9 cellular contexts compared by ENCODE assay signal in the genomic region with DNA sequence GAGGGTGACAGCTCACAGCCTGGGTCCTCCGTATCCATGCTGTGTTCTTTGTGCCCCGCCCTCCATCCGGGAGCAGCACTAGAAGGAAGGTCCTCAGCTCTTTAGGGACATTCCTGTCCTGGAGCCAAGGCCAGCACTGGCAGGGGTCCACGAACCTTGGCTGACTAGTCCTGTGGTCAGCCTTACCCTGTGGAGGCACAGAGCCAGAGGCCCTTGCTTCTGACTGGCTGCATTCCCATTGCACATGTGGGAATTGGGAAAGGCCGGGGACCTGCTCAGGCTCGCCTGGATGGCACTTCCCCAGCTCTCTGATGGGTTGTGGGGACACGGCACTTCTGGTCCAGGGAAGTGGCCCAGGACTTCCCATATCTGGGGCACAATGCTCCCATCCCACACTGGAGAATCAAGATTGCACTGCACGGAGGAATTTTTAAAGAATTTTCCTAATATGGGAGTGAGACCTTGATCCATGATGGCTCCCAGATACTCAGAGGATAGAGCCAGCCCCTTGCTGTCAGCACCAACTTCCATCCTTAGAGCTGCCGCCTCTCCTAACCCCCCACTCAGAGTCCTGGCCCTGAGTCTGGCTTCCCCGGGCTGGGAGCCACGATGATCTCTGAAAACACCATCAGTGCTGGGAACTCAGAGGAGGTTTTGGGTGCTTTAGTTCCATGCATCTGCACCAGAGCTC. TPM values are rescaled to one million over a fixed set of nuclear protein-coding genes. Genes with fewer than 3 reads are reported as not detected.
A peak's percentile ranks its signal among the peaks of the same experiment; 100 is the strongest.
DNase-seq lines count a peak whose midpoint lies in the region; ATAC-seq and TF ChIP-seq lines count a peak whose summit lies in the region.
"Had no signal": no experiment of that assay in that cellular context is flagged by ENCODE, and none has a peak within 500 bp of the region (broad histone marks: within the 10 kb centered on the region; RNA-seq: fewer than 3 reads in every experiment).

No MANE protein-coding gene starts in this region.

- H3K9me3 ChIP-seq in PC-3 (ENCODE audit: low read length) (no peaks in the 10 kb centered on the region), neuronal stem cell (replicated peaks in 1 of 2; ENCODE audit: control insufficient read depth in 2 of 2, insufficient read depth in 1 of 2, low read depth in 1 of 2, low read length in 2 of 2) (no peaks in the 10 kb centered on the region)

- DNase-seq in ACHN (peak; percentile 44), PC-3 (peak; percentile 95), fibroblast of peridontal ligament (ENCODE audit: extremely low read depth) (peak; percentile 92), neuronal stem cell (ENCODE audit: low spot score) (no peak), NCI-H1930 (lab: John Stamatoyannopoulos, UW) (no peak), HPDE6-E6E7 (ENCODE audit: extremely low spot score) (no peak)
- no peak for DNase-seq in naive thymus-derived CD8-positive, alpha-beta T cell
- DNase-seq: naive thymus-derived CD4-positive, alpha-beta T cell had no signal

- no TSS peak for BruUV-seq in PC-3 (replicated peaks; lab: Mats Ljungman, UMichigan)

- H4K20me1 ChIP-seq in PC-3 (ENCODE audit: low read length) = no peaks in the 10 kb centered on the region

- H2BK12ac ChIP-seq in neuronal stem cell (ENCODE audit: low read length) = no peak overlapping the region

- H3K14ac ChIP-seq in neuronal stem cell (ENCODE audit: low read length) = peak overlapping the region; percentile 42

- intact Hi-C loops in PC-3 (cut with micrococcal nuclease) = no loop called here

- no peak overlapping the region for H3K4me3 ChIP-seq in PC-3 (ENCODE audit: low read length)
- H3K4me3 ChIP-seq in neuronal stem cell (ENCODE audit: low read length in 2 of 2) = no peak overlapping the region

- no peak overlapping the region for H3K4me3 Mint-ChIP-seq in naive thymus-derived CD8-positive, alpha-beta T cell
- H3K4me3 Mint-ChIP-seq: naive thymus-derived CD4-positive, alpha-beta T cell had no signal

- POLR2A ChIA-PET in PC-3 (lab: Charles Lee; ENCODE audit: unreplicated experiment) = no interaction called here
- POLR2A ChIA-PET in naive thymus-derived CD8-positive, alpha-beta T cell (lab: Charles Lee) = interaction anchor here (0.6 kb wide), 1 partner anchor 325 kb away, joined by 3 read pairs; no protein-coding TSS in a partner anchor

- H3K9ac ChIP-seq in PC-3 (ENCODE audit: low read length) (no peak overlapping the region), neuronal stem cell (ENCODE audit: low read depth, low read length, poor library complexity) (no peak overlapping the region)

- no peaks in the 10 kb centered on the region for H3K9me2 ChIP-seq in PC-3 (replicated peaks; ENCODE audit: low read length)

- no CpG with 5 or more reads among the region's 11 CpGs for WGBS in neuronal stem cell (ENCODE audit: extremely low coverage in 2 of 2, insufficient read length in 2 of 2, insufficient replicate concordance in 1 of 2), 2 donors

- no peak overlapping the region for H2BK120ac ChIP-seq in neuronal stem cell (ENCODE audit: low read depth, low read length)

- H3K36me3 ChIP-seq in PC-3 (ENCODE audit: low read depth, low read length) (no peaks in the 10 kb centered on the region), neuronal stem cell (replicated peaks in 1 of 2; ENCODE audit: control insufficient read depth in 2 of 2, insufficient read depth in 2 of 2, low read length in 2 of 2) (no peaks in the 10 kb centered on the region)

- no peak overlapping the region for H2BK5ac ChIP-seq in neuronal stem cell (ENCODE audit: low read length)

- H3K9me3 Mint-ChIP-seq in naive thymus-derived CD8-positive, alpha-beta T cell = no peaks in the 10 kb centered on the region
- H3K9me3 Mint-ChIP-seq: naive thymus-derived CD4-positive, alpha-beta T cell had no signal

- H3K27me3 Mint-ChIP-seq in naive thymus-derived CD8-positive, alpha-beta T cell = peaks cover 0 to 7% (median 0%) of the 10 kb centered on the region in 5 donors

- peak overlapping the region; percentile 53 for H2AK5ac ChIP-seq in neuronal stem cell (ENCODE audit: low read depth, low read length)

- H3K4me1 ChIP-seq in PC-3 (ENCODE audit: insufficient read depth, low read length) (peaks cover 30% of the 10 kb centered on the region), neuronal stem cell (ENCODE audit: control insufficient read depth in 2 of 2, insufficient read depth in 1 of 2, low read depth in 1 of 2, low read length in 2 of 2) (peaks cover 4 to 5% of the 10 kb centered on the region in 2 donors)

- H3K4me1 Mint-ChIP-seq in naive thymus-derived CD8-positive, alpha-beta T cell = peaks cover 13 to 47% (median 23%) of the 10 kb centered on the region in 4 donors

- no peaks in the 10 kb centered on the region for H3F3A ChIP-seq in PC-3 (ENCODE audit: low read length, unreplicated experiment)

- CTCF ChIA-PET in PC-3 (lab: Charles Lee) = interaction anchor here (0.7 to 1.3 kb wide), 2 partner anchors 11 to 17 kb away, joined by 4 to 14 read pairs; no protein-coding TSS in a partner anchor

- H4K8ac ChIP-seq in neuronal stem cell (ENCODE audit: low read depth, low read length) = no peak overlapping the region

- in situ Hi-C loops in ACHN (cut with HindIII; ENCODE audit: low pct_ligation_motif_present, low pct_unique_long_range_greater_than_20kb, low sequenced_read_pairs) = no loop called here

- no peak overlapping the region for H3K18ac ChIP-seq in neuronal stem cell (ENCODE audit: low read length)

- H4K91ac ChIP-seq in neuronal stem cell (ENCODE audit: low read depth, low read length, poor library complexity) = no peak overlapping the region

- peak; percentile 83 for ATAC-seq in PC-3
- ATAC-seq in HG02870 (IDR thresholded peaks at IDR 0.05; ENCODE audit: unreplicated experiment) = no peak
- no peak for ATAC-seq in naive thymus-derived CD8-positive, alpha-beta T cell
- ATAC-seq: naive thymus-derived CD4-positive, alpha-beta T cell had no signal

- H3K4me2 ChIP-seq in PC-3 (ENCODE audit: low read length) (peak overlapping the region; percentile 51), neuronal stem cell (ENCODE audit: insufficient read depth, low read length, poor library complexity, severe bottlenecking) (no peak overlapping the region)

- TF ChIP-seq CTCF in PC-3 (conservative IDR thresholded peaks at IDR 0.05; ENCODE audit: low read depth, low read length) = no peak

- no peak overlapping the region for H3K27ac Mint-ChIP-seq in naive thymus-derived CD8-positive, alpha-beta T cell

- H3K4ac ChIP-seq in neuronal stem cell (ENCODE audit: low read length) = no peak overlapping the region

- no peaks in the 10 kb centered on the region for H3K79me2 ChIP-seq in PC-3 (ENCODE audit: low read length)

- H3K27me3 ChIP-seq in PC-3 (ENCODE audit: low read length) = no peaks in the 10 kb centered on the region
- peaks cover 0 to 19% (median 0%) of the 10 kb centered on the region in 3 experiments for H3K27me3 ChIP-seq in neuronal stem cell (ENCODE audit: control insufficient read depth in 3 of 3, insufficient read depth in 3 of 3, low read depth in 1 of 3, low read length in 3 of 3)

- no peak overlapping the region for H2BK15ac ChIP-seq in neuronal stem cell (ENCODE audit: low read length)

- H3K36me3 Mint-ChIP-seq in naive thymus-derived CD8-positive, alpha-beta T cell = peaks cover 0 to under 1% (median 0%) of the 10 kb centered on the region in 3 donors
- H3K36me3 Mint-ChIP-seq: naive thymus-derived CD4-positive, alpha-beta T cell had no signal

- no peak overlapping the region for H3K23ac ChIP-seq in neuronal stem cell (ENCODE audit: low read depth, low read length, poor library complexity)

- no peaks in the 10 kb centered on the region for H3K79me1 ChIP-seq in neuronal stem cell (ENCODE audit: low read depth, low read length)

- H2AFZ ChIP-seq in PC-3 (ENCODE audit: low read length) (peak overlapping the region; percentile 49; the same call in 1 of the 2 replicates), neuronal stem cell (ENCODE audit: low read length) (no peak overlapping the region)

- H3K27ac ChIP-seq in PC-3 (ENCODE audit: low read length) (0 out of 2 replicates have a peak overlapping the region, but pooled peaks have one; percentile 16), neuronal stem cell (replicated peaks; ENCODE audit: low read length) (no peak overlapping the region)

RNA-seq across cellular contexts. Expression of gene RHOB, which starts 24.7 kb away (rescaled TPM):
- total RNA-seq in PC-3 (2014; rRNA removed) = 88.5 and 108 TPM in 2 replicates
- polyA plus RNA-seq in neuronal stem cell (2013, experiment 1 of 2) = 20.4 TPM
- polyA plus RNA-seq in neuronal stem cell (2013, experiment 2 of 2) = 19.9 TPM
- 10 to 100 TPM; 21.0 to 21.5 TPM for total RNA-seq in naive thymus-derived CD8-positive, alpha-beta T cell
- polyA plus RNA-seq in naive thymus-derived CD8-positive, alpha-beta T cell = 1 to 10 TPM; 1.3 to 2.0 (median 1.6) TPM

Comparison
In these comparisons a context has a peak if more than half of its experiments do, and no peak if none do; other contexts are left out.
1. DNase-seq: peak in ACHN (single experiment), PC-3 (single experiment) and fibroblast of peridontal ligament (single experiment); none in neuronal stem cell (single experiment), NCI-H1930 (0 of 2), HPDE6-E6E7 (single experiment) and naive thymus-derived CD8-positive, alpha-beta T cell (0 of 10).